1 cellular context compared by ENCODE assay signal in genomic region chr18:48295586-48296311, GRCh38.
TF ChIP-seq lines count a peak whose summit lies in the region.

No MANE protein-coding gene starts in this region.

TF ChIP-seq in SK-N-SH treated with all-trans-retinoic acid at 6 μM for 48 hours, 23 proteins besides CTCF, POLR2A, EP300 and RAD21 (continued from another document):
- TF ChIP-seq CREB5 (CRISPR knock-in tag; IDR thresholded peaks at IDR 0.05; ENCODE audit: low read depth), result no peak
